In the genomic region with DNA sequence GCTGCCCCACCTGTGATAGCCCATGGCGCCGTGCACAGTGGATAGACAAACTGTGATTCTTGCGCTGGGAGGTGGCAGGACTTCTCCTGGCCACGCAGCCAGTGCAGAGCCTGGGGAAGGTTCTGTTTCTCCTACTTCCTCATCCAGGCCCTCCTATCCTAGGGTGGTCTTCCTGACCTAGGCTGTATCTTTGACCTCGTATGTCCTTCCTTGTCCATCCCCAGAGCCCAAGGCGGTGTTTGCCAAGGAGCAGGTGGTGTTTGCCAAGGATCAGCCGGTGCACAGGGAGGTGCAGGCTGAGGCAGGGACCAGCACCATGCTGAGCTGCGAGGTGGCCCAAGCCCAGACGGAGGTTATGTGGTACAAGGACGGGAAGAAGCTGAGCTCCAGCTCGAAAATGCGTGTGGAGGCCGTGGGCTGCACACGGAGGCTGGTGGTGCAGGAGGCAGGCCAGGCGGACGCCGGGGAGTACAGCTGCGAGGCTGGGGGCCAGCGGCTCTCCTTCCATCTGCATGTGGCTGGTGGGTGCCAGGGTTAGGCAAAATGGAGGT, we compare ENCODE assay signal across 17 cellular contexts.
DNase-seq lines count a peak whose midpoint lies in the region; ATAC-seq, FAIRE-seq and TF ChIP-seq lines count a peak whose summit lies in the region.
"Had no signal": no experiment of that assay in that cellular context is flagged by ENCODE, and none has a peak within 500 bp of the region (broad histone marks: within the 10 kb centered on the region; RNA-seq: fewer than 3 reads in every experiment).

No MANE protein-coding gene starts in this region.

- H3K27me3 ChIP-seq in CD8-positive, alpha-beta T cell (ENCODE audit: insufficient read depth, low read length) = no peaks in the 10 kb centered on the region
- H3K27me3 ChIP-seq in H9 (ENCODE audit: insufficient read depth, low read length) (no peaks in the 10 kb centered on the region), psoas muscle (ENCODE audit: insufficient read depth in 3 of 3, low read length in 2 of 3) (no peaks in the 10 kb centered on the region), brain microvascular endothelial cell (replicated peaks) (no peaks in the 10 kb centered on the region)

- H3T11ph ChIP-seq in H9 (ENCODE audit: low read length) = no peak overlapping the region

- H3K18ac ChIP-seq in H9 (ENCODE audit: insufficient read length, low read depth, low read length) = no peak overlapping the region

- no peak overlapping the region for H3K4me3 Mint-ChIP-seq in CD8-positive, alpha-beta T cell
- H3K4me3 Mint-ChIP-seq in H9 = no peak overlapping the region
- H3K4me3 Mint-ChIP-seq: CD14-positive monocyte had no signal

- H2BK120ac ChIP-seq in H9 (ENCODE audit: low read depth, low read length, poor library complexity, severe bottlenecking) = no peak overlapping the region

- no peak overlapping the region for H4K5ac ChIP-seq in H9 (ENCODE audit: insufficient read length, low read depth, low read length)

- no peak overlapping the region for H4K91ac ChIP-seq in H9 (ENCODE audit: insufficient read length, low read depth, low read length)

- H2BK20ac ChIP-seq in H9 (ENCODE audit: low read depth, low read length, poor library complexity, severe bottlenecking) = no peak overlapping the region

- no CpG with 5 or more reads among the region's 19 CpGs for WGBS in H9 (ENCODE audit: extremely low coverage, insufficient read length, low lambda C conversion rate)
- 63 to 78% (median 77%) methylated on average over 19 of the region's 19 CpGs for WGBS in psoas muscle, 3 donors

- in situ Hi-C loops in brain microvascular endothelial cell (cut with HindIII; ENCODE audit: low pct_ligation_motif_present, low sequenced_read_pairs) = no loop called here

- DNase-seq in CD8-positive, alpha-beta T cell = peak in 1 of 7 experiments; percentile 37
- DNase-seq in H9 (peak; percentile 17), kidney (peak; percentile 45), psoas muscle (peak; percentile 21 to 57), NCI-H524 treated with DMSO at 0.1 percent for 48 hours (lab: John Stamatoyannopoulos, UW) (no peak), ureter (ENCODE audit: low spot score) (no peak), brain microvascular endothelial cell (no peak)
- DNase-seq: ACHN, AML-193, COR-L47, DMS153, GOT3, KG1, NCI-H1436 treated with DMSO at 0.1 percent for 48 hours, NCI-H2081, NCI-H524 had no signal

- H2AK5ac ChIP-seq in H9 (ENCODE audit: insufficient read length, low read length) = no peak overlapping the region

- no peak for TF ChIP-seq CTCF in CD8-positive, alpha-beta T cell (IDR thresholded peaks at IDR 0.05)
- TF ChIP-seq CTCF in H9 (conservative IDR thresholded peaks at IDR 0.05) = no peak
- no peak for TF ChIP-seq CTCF in kidney (IDR thresholded peaks at IDR 0.05; ENCODE audit: borderline replicate concordance, extremely low read depth, insufficient read depth)
- no peak for TF ChIP-seq CTCF in psoas muscle (IDR thresholded peaks at IDR 0.05)
- no peak for TF ChIP-seq CTCF in brain microvascular endothelial cell (IDR thresholded peaks at IDR 0.05; ENCODE audit: low read depth, low read length, missing control alignments)

- H4K20me1 ChIP-seq in H9 (ENCODE audit: control insufficient read depth, insufficient read depth, insufficient read length) = no peaks in the 10 kb centered on the region

- H3K27me3 Mint-ChIP-seq in CD8-positive, alpha-beta T cell (ENCODE audit: low read depth) = no peaks in the 10 kb centered on the region
- H3K27me3 Mint-ChIP-seq in H9 (ENCODE audit: low read depth) = peaks cover 8% of the 10 kb centered on the region

- H3K79me1 ChIP-seq in H9 (ENCODE audit: insufficient read depth, low read depth, low read length, poor library complexity, severe bottlenecking) = no peaks in the 10 kb centered on the region

- H3K36me3 Mint-ChIP-seq in CD8-positive, alpha-beta T cell = peaks cover 13% of the 10 kb centered on the region
- peaks cover 3 to 4% (median 4%) of the 10 kb centered on the region in 3 experiments; a peak in 4 of 7 replicates for H3K36me3 Mint-ChIP-seq in H9 (ENCODE audit: insufficient read depth in 1 of 3, low read depth in 3 of 3)

- no peak overlapping the region for H3K14ac ChIP-seq in H9 (ENCODE audit: insufficient read depth, low read length)

- H2AFZ ChIP-seq in H9 (ENCODE audit: low read length) = no peak overlapping the region

- no peaks in the 10 kb centered on the region for H3K36me3 ChIP-seq in CD8-positive, alpha-beta T cell (ENCODE audit: insufficient read depth, low read length)
- H3K36me3 ChIP-seq in kidney (ENCODE audit: control insufficient read depth in 1 of 2, insufficient read depth in 2 of 2, low read length in 2 of 2) = no peaks in the 10 kb centered on the region
- H3K36me3 ChIP-seq in psoas muscle (ENCODE audit: insufficient read depth in 1 of 2, low read depth in 1 of 2) = peaks cover 5 to 94% of the 10 kb centered on the region in 2 donors
- H3K36me3 ChIP-seq in brain microvascular endothelial cell (replicated peaks) = no peaks in the 10 kb centered on the region

- H3K56ac ChIP-seq in H9 (ENCODE audit: insufficient read length, low read depth, low read length) = no peak overlapping the region

- H3K23me2 ChIP-seq in H9 (ENCODE audit: insufficient read length, low read depth, low read length, poor library complexity, severe bottlenecking) = peaks cover 6% of the 10 kb centered on the region

- no peak for ATAC-seq in CD8-positive, alpha-beta T cell
- ATAC-seq in psoas muscle = no peak

- H3K4me1 Mint-ChIP-seq in CD8-positive, alpha-beta T cell (ENCODE audit: low read depth) = peaks cover 12% of the 10 kb centered on the region
- peaks cover 2 to 15% of the 10 kb centered on the region in 2 experiments; a peak in 3 of 4 replicates for H3K4me1 Mint-ChIP-seq in H9

- no peak overlapping the region for H2BK12ac ChIP-seq in H9 (ENCODE audit: insufficient read length, low read depth, low read length)

- no peaks in the 10 kb centered on the region for H3K9me3 ChIP-seq in CD8-positive, alpha-beta T cell (ENCODE audit: low read length)
- H3K9me3 ChIP-seq in H9 (ENCODE audit: control insufficient read depth, low read depth, low read length) = no peaks in the 10 kb centered on the region
- H3K9me3 ChIP-seq in kidney (ENCODE audit: control insufficient read depth in 1 of 2, low read length in 2 of 2) = no peaks in the 10 kb centered on the region
- no peaks in the 10 kb centered on the region for H3K9me3 ChIP-seq in psoas muscle

- no peak overlapping the region for H3K23ac ChIP-seq in H9 (ENCODE audit: insufficient read length, low read depth, low read length)

- H3K9ac ChIP-seq in H9 (ENCODE audit: extremely low read depth, insufficient read length, low read length) (no peak overlapping the region), kidney (ENCODE audit: low read length in 2 of 2) (no peak overlapping the region)

- H3K4me3 ChIP-seq in CD8-positive, alpha-beta T cell (ENCODE audit: low read depth, low read length) = no peak overlapping the region
- no peak overlapping the region for H3K4me3 ChIP-seq in kidney (ENCODE audit: low read length in 2 of 2)
- no peak overlapping the region for H3K4me3 ChIP-seq in psoas muscle
- H3K4me3 ChIP-seq in brain microvascular endothelial cell (ENCODE audit: low read depth, low read length) = no peak overlapping the region

- H3K27ac Mint-ChIP-seq in CD8-positive, alpha-beta T cell = peak overlapping the region; percentile 3
- H3K27ac Mint-ChIP-seq in H9 = no peak overlapping the region

- intact Hi-C loops in CD8-positive, alpha-beta T cell (cut with DNase I, micrococcal nuclease) = loop anchor here in 1 of 2 experiments (10.0 kb wide), 1 partner anchor 537 kb away; the partner anchor contains the start of genes JMJD4 and SNAP47
- intact Hi-C loops in kidney (cut with DNase I) (no loop called here), psoas muscle (cut with DNase I) (no loop called here)

- H3K27ac ChIP-seq in CD8-positive, alpha-beta T cell (ENCODE audit: low read depth, low read length) = no peak overlapping the region
- H3K27ac ChIP-seq in H9 (ENCODE audit: insufficient read length, low read depth, low read length) = no peak overlapping the region
- H3K27ac ChIP-seq in kidney (ENCODE audit: low read depth in 2 of 2, low read length in 2 of 2) = no peak overlapping the region
- H3K27ac ChIP-seq in psoas muscle = peak overlapping the region; percentile 50
- no peak overlapping the region for H3K27ac ChIP-seq in brain microvascular endothelial cell

- CTCF ChIA-PET in CD8-positive, alpha-beta T cell (lab: Charles Lee) = no interaction called here

- no peaks in the 10 kb centered on the region for H3K9me3 Mint-ChIP-seq in CD8-positive, alpha-beta T cell
- H3K9me3 Mint-ChIP-seq in H9 = no peaks in the 10 kb centered on the region

- H3K4me1 ChIP-seq in CD8-positive, alpha-beta T cell (ENCODE audit: insufficient read depth, low read length) = peaks cover 6% of the 10 kb centered on the region
- H3K4me1 ChIP-seq in H9 (ENCODE audit: insufficient read depth, low read length) = no peaks in the 10 kb centered on the region
- H3K4me1 ChIP-seq in kidney (ENCODE audit: control insufficient read depth in 1 of 2, insufficient read depth in 1 of 2, low read depth in 1 of 2, low read length in 2 of 2) = peaks cover 7% of the 10 kb centered on the region in 2 donors
- H3K4me1 ChIP-seq in psoas muscle = peaks cover 46% of the 10 kb centered on the region

- no peak overlapping the region for H4K8ac ChIP-seq in H9 (replicated peaks; ENCODE audit: insufficient read length, low read depth, low read length)

- H3K79me2 ChIP-seq in H9 (ENCODE audit: insufficient read depth, low read length) = no peaks in the 10 kb centered on the region

- no peak overlapping the region for H2BK15ac ChIP-seq in H9 (ENCODE audit: low read depth, low read length)

- no peak overlapping the region for H3K4ac ChIP-seq in H9 (ENCODE audit: low read depth, low read length)

- H2BK5ac ChIP-seq in H9 (ENCODE audit: insufficient read length, low read length) = no peak overlapping the region

- FAIRE-seq in kidney (lab: Jason Lieb, UNC) = no peak

- no peak overlapping the region for H3K4me2 ChIP-seq in H9 (ENCODE audit: insufficient read depth, insufficient read length, low read length)

- POLR2A ChIA-PET in CD8-positive, alpha-beta T cell (lab: Charles Lee) = no interaction called here

Comparison
In these comparisons a context has a peak if more than half of its experiments do, and no peak if none do; other contexts are left out.
1. DNase-seq: peak in H9 (single experiment), kidney (single experiment) and psoas muscle (2 of 2); none in NCI-H524 treated with DMSO at 0.1 percent for 48 hours (single experiment), ureter (single experiment) and brain microvascular endothelial cell (single experiment).